In the genomic region with DNA sequence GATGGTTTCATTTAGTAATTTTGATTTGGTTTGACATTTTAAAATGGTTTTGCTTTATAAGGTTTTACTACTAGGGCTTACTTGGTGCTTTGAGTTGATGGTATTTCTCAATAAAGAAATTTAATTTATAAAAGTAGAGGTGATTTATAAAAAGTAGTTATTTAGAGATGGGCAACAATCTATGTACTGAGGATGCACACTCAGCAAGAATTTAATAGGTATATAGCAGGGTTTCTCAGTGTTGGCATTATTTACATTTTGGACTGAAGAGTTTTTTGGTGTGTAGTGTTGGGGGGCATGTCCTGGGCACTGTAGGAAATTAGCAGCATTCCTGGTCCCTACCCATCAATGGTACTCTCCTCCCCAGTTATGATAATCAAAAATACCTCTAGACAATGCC, we compare ENCODE assay signal across 1 cellular context.
TF ChIP-seq lines count a peak whose summit lies in the region.

No MANE protein-coding gene starts in this region.

TF ChIP-seq in A549, 52 proteins besides CTCF, POLR2A, EP300 and RAD21 (continued from another document):
- TF ChIP-seq, protein P1, sequence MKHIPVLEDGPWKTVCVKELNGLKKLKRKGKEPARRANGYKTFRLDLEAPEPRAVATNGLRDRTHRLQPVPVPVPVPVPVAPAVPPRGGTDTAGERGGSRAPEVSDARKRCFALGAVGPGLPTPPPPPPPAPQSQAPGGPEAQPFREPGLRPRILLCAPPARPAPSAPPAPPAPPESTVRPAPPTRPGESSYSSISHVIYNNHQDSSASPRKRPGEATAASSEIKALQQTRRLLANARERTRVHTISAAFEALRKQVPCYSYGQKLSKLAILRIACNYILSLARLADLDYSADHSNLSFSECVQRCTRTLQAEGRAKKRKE (CRISPR knock-in tag; IDR thresholded peaks at IDR 0.05; ENCODE audit: low read depth): no peak
